ENCODE assay signal across 18 cellular contexts in the genomic region with DNA sequence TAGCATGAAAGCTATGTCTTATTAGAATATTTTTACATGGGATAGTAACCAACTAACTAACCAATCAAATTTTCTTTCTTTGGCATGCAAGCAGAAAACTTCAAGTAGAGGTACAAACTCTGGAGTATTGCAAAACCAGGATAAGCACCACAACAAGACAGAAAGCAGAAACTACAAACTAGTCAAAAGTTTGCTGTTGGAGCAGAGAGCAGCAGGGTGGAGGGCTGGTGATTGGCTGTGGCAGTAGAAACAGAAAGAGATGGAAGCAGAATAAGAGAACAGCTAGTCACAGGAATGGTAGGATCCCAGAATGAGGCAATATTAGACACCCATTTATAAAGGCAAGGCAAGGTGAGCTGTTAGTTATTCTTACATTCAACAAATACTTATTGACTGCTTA. TPM values are rescaled to one million over a fixed set of nuclear protein-coding genes. Genes with fewer than 3 reads are reported as not detected.
A peak's percentile ranks its signal among the peaks of the same experiment; 100 is the strongest.
DNase-seq lines count a peak whose midpoint lies in the region; ATAC-seq, FAIRE-seq and TF ChIP-seq lines count a peak whose summit lies in the region.
"Had no signal": no experiment of that assay in that cellular context is flagged by ENCODE, and none has a peak within 500 bp of the region (broad histone marks: within the 10 kb centered on the region; RNA-seq: fewer than 3 reads in every experiment).

No MANE protein-coding gene starts in this region.

- no peak for TF ChIP-seq CTCF in activated B cell treated with CpG ODN at 0.5 μM for 24 hours (IDR thresholded peaks at IDR 0.05)
- no peak for TF ChIP-seq CTCF in suprapubic skin (IDR thresholded peaks at IDR 0.05)

- no peak overlapping the region for H3K27ac ChIP-seq in suprapubic skin
- H3K27ac ChIP-seq: SK-N-MC had no signal

- H3K27me3 ChIP-seq in suprapubic skin, result no peaks in the 10 kb centered on the region

- H3K4me3 Mint-ChIP-seq in activated B cell treated with CpG ODN at 0.5 μM for 24 hours, result no peak overlapping the region
- H3K4me3 Mint-ChIP-seq in stimulated activated memory B cell treated with anti-CD40 and anti-IgM and Interleukin-4, amounts not matched to agents 10 μg/mL and 1 μg/mL and 100 μg/mL, for 72 hours, result no peak overlapping the region
- H3K4me3 Mint-ChIP-seq: CD14-positive monocyte, T-cell had no signal

- H3K27me3 Mint-ChIP-seq in activated B cell treated with CpG ODN at 0.5 μM for 24 hours, result no peaks in the 10 kb centered on the region
- no peaks in the 10 kb centered on the region for H3K27me3 Mint-ChIP-seq in stimulated activated memory B cell treated with anti-CD40 and anti-IgM and Interleukin-4, amounts not matched to agents 10 μg/mL and 1 μg/mL and 100 μg/mL, for 72 hours

- CTCF ChIA-PET in activated B cell treated with CpG ODN at 0.5 μM for 24 hours (lab: Charles Lee), result no interaction called here

- FAIRE-seq in GM19239 (lab: Jason Lieb, UNC), result peak; percentile 56

- H3K4me1 ChIP-seq in suprapubic skin, result peaks cover 7% of the 10 kb centered on the region

- no peaks in the 10 kb centered on the region for H3K36me3 Mint-ChIP-seq in activated B cell treated with CpG ODN at 0.5 μM for 24 hours (ENCODE audit: low read depth)
- peaks cover 4% of the 10 kb centered on the region for H3K36me3 Mint-ChIP-seq in stimulated activated memory B cell treated with anti-CD40 and anti-IgM and Interleukin-4, amounts not matched to agents 10 μg/mL and 1 μg/mL and 100 μg/mL, for 72 hours
- H3K36me3 Mint-ChIP-seq: T-cell had no signal

- intact Hi-C loops in activated B cell treated with CpG ODN at 0.5 μM for 24 hours (cut with micrococcal nuclease), result no loop called here

- H3K9me3 Mint-ChIP-seq in activated B cell treated with CpG ODN at 0.5 μM for 24 hours, result no peaks in the 10 kb centered on the region
- H3K9me3 Mint-ChIP-seq in stimulated activated memory B cell treated with anti-CD40 and anti-IgM and Interleukin-4, amounts not matched to agents 10 μg/mL and 1 μg/mL and 100 μg/mL, for 72 hours, result no peaks in the 10 kb centered on the region
- H3K9me3 Mint-ChIP-seq: T-cell had no signal

- peaks cover 33% of the 10 kb centered on the region for H3K4me1 Mint-ChIP-seq in activated B cell treated with CpG ODN at 0.5 μM for 24 hours
- peaks cover 35% of the 10 kb centered on the region for H3K4me1 Mint-ChIP-seq in stimulated activated memory B cell treated with anti-CD40 and anti-IgM and Interleukin-4, amounts not matched to agents 10 μg/mL and 1 μg/mL and 100 μg/mL, for 72 hours

- ATAC-seq in activated B cell treated with CpG ODN at 0.5 μM for 24 hours (ENCODE audit: low read depth), result no peak
- no peak for ATAC-seq in stimulated activated memory B cell treated with anti-CD40 and anti-IgM and Interleukin-4, amounts not matched to agents 10 μg/mL and 1 μg/mL and 100 μg/mL, for 72 hours
- ATAC-seq: HCT116, Panc1, T-cell had no signal

- no peak overlapping the region for H3K4me3 ChIP-seq in suprapubic skin
- H3K4me3 ChIP-seq: SK-N-MC had no signal

- no peak for TF ChIP-seq POLR2A in suprapubic skin (IDR thresholded peaks at IDR 0.05)

- H3K36me3 ChIP-seq in suprapubic skin, result no peaks in the 10 kb centered on the region

- no peak for TF ChIP-seq EP300 in suprapubic skin (IDR thresholded peaks at IDR 0.05)

- POLR2A ChIA-PET in activated B cell treated with CpG ODN at 0.5 μM for 24 hours (lab: Charles Lee), result no interaction called here

- peak overlapping the region; percentile 31 for H3K27ac Mint-ChIP-seq in activated B cell treated with CpG ODN at 0.5 μM for 24 hours
- peak overlapping the region; percentile 39 for H3K27ac Mint-ChIP-seq in stimulated activated memory B cell treated with anti-CD40 and anti-IgM and Interleukin-4, amounts not matched to agents 10 μg/mL and 1 μg/mL and 100 μg/mL, for 72 hours
- H3K27ac Mint-ChIP-seq: T-cell had no signal

- DNase-seq in GM19239 (ENCODE audit: insufficient read length, low spot score), result no peak
- peak; percentile 39 to 41 for DNase-seq in NOMO-1 (lab: John Stamatoyannopoulos, UW; ENCODE audit: unreplicated experiment in 2 of 2)
- DNase-seq in activated B cell treated with CpG ODN at 0.5 μM for 24 hours, result no peak
- DNase-seq in T-helper 1 cell, result no peak
- DNase-seq in NCI-H2081 (lab: John Stamatoyannopoulos, UW), result no peak
- no peak for DNase-seq in suprapubic skin (ENCODE audit: low spot score in 2 of 2)
- DNase-seq: Caco-2; DMS153; NCI-H187; NCI-H446; NK-92 treated with Interleukin-12 subunit alpha and Interleukin-12 subunit beta, amount 100 ng/mL, for 24 hours; Right ventricle myocardium superior; T-cell had no signal

- no peaks in the 10 kb centered on the region for H3K9me3 ChIP-seq in suprapubic skin
- H3K9me3 ChIP-seq: Caco-2 had no signal

RNA-seq across cellular contexts. Expression of gene MACC1, which starts 6.8 kb away (rescaled TPM):
- 13.9 and 20.3 TPM in 2 replicates for total RNA-seq in activated B cell treated with CpG ODN at 0.5 μM for 24 hours
- 10 to 100 TPM in 3 of 4 donors, 1 to 10 TPM in 1; 8.6 to 13.0 (median 11.5) TPM for total RNA-seq in suprapubic skin

Comparison
In these comparisons a context has a peak if more than half of its experiments do, and no peak if none do; other contexts are left out.
1. DNase-seq: peak in NOMO-1 (2 of 2); none in GM19239 (single experiment), activated B cell treated with CpG ODN at 0.5 μM for 24 hours (single experiment), T-helper 1 cell (0 of 5), NCI-H2081 (0 of 2) and suprapubic skin (0 of 2).